ENCODE assay signal across 14 cellular contexts in genomic region chr14:69647216-69647615, GRCh38. TPM values are rescaled to one million over a fixed set of nuclear protein-coding genes. Genes with fewer than 3 reads are reported as not detected.
DNase-seq lines count a peak whose midpoint lies in the region; ATAC-seq and TF ChIP-seq lines count a peak whose summit lies in the region.
"Had no signal": no experiment of that assay in that cellular context is flagged by ENCODE, and none has a peak within 500 bp of the region (broad histone marks: within the 10 kb centered on the region; RNA-seq: fewer than 3 reads in every experiment).

No MANE protein-coding gene starts in this region.

- H3K9me3 ChIP-seq in OCI-LY7 (ENCODE audit: low read length) (peaks cover 21% of the 10 kb centered on the region), uterus (no peaks in the 10 kb centered on the region)
- H3K9me3 ChIP-seq: tibial nerve had no signal

- H3K36me3 ChIP-seq in OCI-LY7 (ENCODE audit: insufficient read depth, low read length) (peaks cover 57% of the 10 kb centered on the region), uterus (no peaks in the 10 kb centered on the region)

- CTCF ChIA-PET in activated CD4-positive, alpha-beta T cell treated with anti-CD3 and anti-CD28 coated beads for 36 hours (lab: Charles Lee), result no interaction called here
- CTCF ChIA-PET in OCI-LY7 (lab: Charles Lee; ENCODE audit: unreplicated experiment), result no interaction called here

- H3K4me1 Mint-ChIP-seq in activated CD4-positive, alpha-beta T cell treated with anti-CD3 and anti-CD28 coated beads, Interleukin-2, amount 10 ng/mL, durations not matched to agents 24 days and 14 days, result peaks cover 86% of the 10 kb centered on the region
- peaks cover 89% of the 10 kb centered on the region for H3K4me1 Mint-ChIP-seq in activated CD4-positive, alpha-beta T cell treated with anti-CD3 and anti-CD28 coated beads for 36 hours
- peaks cover 97% of the 10 kb centered on the region for H3K4me1 Mint-ChIP-seq in stimulated activated memory B cell treated with anti-CD40 and anti-IgM and Interleukin-4, amounts not matched to agents 10 μg/mL and 1 μg/mL and 100 μg/mL, for 72 hours

- intact Hi-C loops in activated CD4-positive, alpha-beta T cell treated with anti-CD3 and anti-CD28 coated beads, Interleukin-2, amount 10 ng/mL, durations not matched to agents 24 days and 14 days (cut with micrococcal nuclease), result no loop called here
- intact Hi-C loops in activated CD4-positive, alpha-beta T cell treated with anti-CD3 and anti-CD28 coated beads for 36 hours (cut with DNase I, micrococcal nuclease), result no loop called here
- intact Hi-C loops in OCI-LY7 (cut with micrococcal nuclease; ENCODE audit: unreplicated experiment) (no loop called here), uterus (cut with DNase I; ENCODE audit: low total_unique reads) (no loop called here)

- H2AFZ ChIP-seq in OCI-LY7 (ENCODE audit: low read length), result no peak overlapping the region

- no peak overlapping the region for H3K4me3 Mint-ChIP-seq in activated CD4-positive, alpha-beta T cell treated with anti-CD3 and anti-CD28 coated beads, Interleukin-2, amount 10 ng/mL, durations not matched to agents 24 days and 14 days
- H3K4me3 Mint-ChIP-seq in activated CD4-positive, alpha-beta T cell treated with anti-CD3 and anti-CD28 coated beads for 36 hours, result no peak overlapping the region
- H3K4me3 Mint-ChIP-seq in stimulated activated memory B cell treated with anti-CD40 and anti-IgM and Interleukin-4, amounts not matched to agents 10 μg/mL and 1 μg/mL and 100 μg/mL, for 72 hours, result no peak overlapping the region

- no peaks in the 10 kb centered on the region for H3K27me3 Mint-ChIP-seq in activated CD4-positive, alpha-beta T cell treated with anti-CD3 and anti-CD28 coated beads, Interleukin-2, amount 10 ng/mL, durations not matched to agents 24 days and 14 days
- H3K27me3 Mint-ChIP-seq in activated CD4-positive, alpha-beta T cell treated with anti-CD3 and anti-CD28 coated beads for 36 hours, result no peaks in the 10 kb centered on the region
- no peaks in the 10 kb centered on the region for H3K27me3 Mint-ChIP-seq in stimulated activated memory B cell treated with anti-CD40 and anti-IgM and Interleukin-4, amounts not matched to agents 10 μg/mL and 1 μg/mL and 100 μg/mL, for 72 hours

- H3K4me3 ChIP-seq in OCI-LY7 (ENCODE audit: low read depth, low read length, poor library complexity, severe bottlenecking), result no peak overlapping the region
- no peak overlapping the region for H3K4me3 ChIP-seq in uterus
- H3K4me3 ChIP-seq: tibial nerve had no signal

- peaks cover 47% of the 10 kb centered on the region for H4K20me1 ChIP-seq in OCI-LY7 (ENCODE audit: insufficient read depth, low read length)

- TF ChIP-seq POLR2A in erythroblast (IDR thresholded peaks at IDR 0.05; ENCODE audit: low read length) (no peak), uterus (IDR thresholded peaks at IDR 0.05) (no peak)

- POLR2A ChIA-PET in activated CD4-positive, alpha-beta T cell treated with anti-CD3 and anti-CD28 coated beads for 36 hours (lab: Charles Lee), result no interaction called here
- POLR2A ChIA-PET in OCI-LY7 (lab: Charles Lee), result interaction anchor here (0.7 to 1.8 kb wide), 6 partner anchors 9 to 1738 kb away, joined by 3 to 9 read pairs (median 4); no protein-coding TSS in a partner anchor

- H3K9me2 ChIP-seq in OCI-LY7 (ENCODE audit: insufficient read depth, low read length), result no peaks in the 10 kb centered on the region

- BruUV-seq in OCI-LY7 (replicated peaks; lab: Mats Ljungman, UMichigan), result no TSS peak

- peaks cover 40% of the 10 kb centered on the region for H3K36me3 Mint-ChIP-seq in activated CD4-positive, alpha-beta T cell treated with anti-CD3 and anti-CD28 coated beads, Interleukin-2, amount 10 ng/mL, durations not matched to agents 24 days and 14 days (ENCODE audit: low read depth)
- peaks cover 42% of the 10 kb centered on the region for H3K36me3 Mint-ChIP-seq in activated CD4-positive, alpha-beta T cell treated with anti-CD3 and anti-CD28 coated beads for 36 hours (ENCODE audit: low read depth)
- peaks cover 48% of the 10 kb centered on the region for H3K36me3 Mint-ChIP-seq in stimulated activated memory B cell treated with anti-CD40 and anti-IgM and Interleukin-4, amounts not matched to agents 10 μg/mL and 1 μg/mL and 100 μg/mL, for 72 hours

- peaks cover 2% of the 10 kb centered on the region for H3K9me3 Mint-ChIP-seq in activated CD4-positive, alpha-beta T cell treated with anti-CD3 and anti-CD28 coated beads, Interleukin-2, amount 10 ng/mL, durations not matched to agents 24 days and 14 days
- peaks cover 12% of the 10 kb centered on the region for H3K9me3 Mint-ChIP-seq in activated CD4-positive, alpha-beta T cell treated with anti-CD3 and anti-CD28 coated beads for 36 hours (ENCODE audit: low read depth)
- H3K9me3 Mint-ChIP-seq in stimulated activated memory B cell treated with anti-CD40 and anti-IgM and Interleukin-4, amounts not matched to agents 10 μg/mL and 1 μg/mL and 100 μg/mL, for 72 hours, result peaks cover 7% of the 10 kb centered on the region

- H3K79me2 ChIP-seq in OCI-LY7 (ENCODE audit: insufficient read depth, low read depth, low read length), result peaks cover 100% of the 10 kb centered on the region

- H3K27ac ChIP-seq in OCI-LY7 (ENCODE audit: low read depth, low read length, poor library complexity, severe bottlenecking) (no peak overlapping the region), uterus (peak overlapping the region in 1 of 2 donors; percentile 84)

- TF ChIP-seq CTCF in OCI-LY7 (conservative IDR thresholded peaks at IDR 0.05; ENCODE audit: low read length), result no peak
- no peak for TF ChIP-seq CTCF in uterus (IDR thresholded peaks at IDR 0.05)

- ATAC-seq in activated CD4-positive, alpha-beta T cell treated with anti-CD3 and anti-CD28 coated beads for 36 hours, result no peak
- no peak for ATAC-seq in stimulated activated memory B cell treated with anti-CD40 and anti-IgM and Interleukin-4, amounts not matched to agents 10 μg/mL and 1 μg/mL and 100 μg/mL, for 72 hours

- DNase-seq in activated CD4-positive, alpha-beta T cell treated with anti-CD3 and anti-CD28 coated beads, Interleukin-2, amount 10 ng/mL, durations not matched to agents 24 days and 14 days, result no peak
- no peak for DNase-seq in activated CD4-positive, alpha-beta T cell treated with anti-CD3 and anti-CD28 coated beads for 36 hours
- no peak for DNase-seq in OCI-LY7 (ENCODE audit: low spot score)
- DNase-seq in erythroblast (lab: John Stamatoyannopoulos, UW), result peak; percentile 29 to 57
- DNase-seq in NCI-H510A treated with DMSO at 0.1 percent for 48 hours (lab: John Stamatoyannopoulos, UW), result no peak
- DNase-seq in OCI-M2 (lab: John Stamatoyannopoulos, UW; ENCODE audit: unreplicated experiment), result no peak
- no peak for DNase-seq in uterus
- DNase-seq: GDM1, midbrain, NCI-H2107, NCI-H748 treated with DMSO at 0.1 percent for 48 hours, T-helper 9 cell had no signal

- H3K27ac Mint-ChIP-seq in activated CD4-positive, alpha-beta T cell treated with anti-CD3 and anti-CD28 coated beads, Interleukin-2, amount 10 ng/mL, durations not matched to agents 24 days and 14 days, result peak overlapping the region; percentile 14
- H3K27ac Mint-ChIP-seq in activated CD4-positive, alpha-beta T cell treated with anti-CD3 and anti-CD28 coated beads for 36 hours, result no peak overlapping the region
- peak overlapping the region; percentile 85 for H3K27ac Mint-ChIP-seq in stimulated activated memory B cell treated with anti-CD40 and anti-IgM and Interleukin-4, amounts not matched to agents 10 μg/mL and 1 μg/mL and 100 μg/mL, for 72 hours

- peak overlapping the region; percentile 84 for H3K4me2 ChIP-seq in OCI-LY7 (ENCODE audit: low read length)

- H3K4me1 ChIP-seq in OCI-LY7 (ENCODE audit: insufficient read depth, low read length, poor library complexity, severe bottlenecking), result peaks cover 77% of the 10 kb centered on the region
- H3K4me1 ChIP-seq in uterus, result peaks cover 6 to 11% of the 10 kb centered on the region in 2 donors

- no peaks in the 10 kb centered on the region for H3K27me3 ChIP-seq in uterus
- H3K27me3 ChIP-seq: tibial nerve had no signal

RNA-seq across cellular contexts. Expression of gene SUSD6, which starts 35.8 kb away (rescaled TPM):
- total RNA-seq in activated CD4-positive, alpha-beta T cell treated with anti-CD3 and anti-CD28 coated beads, Interleukin-2, amount 10 ng/mL, durations not matched to agents 24 days and 14 days, result 73.4 and 78.9 TPM in 2 replicates
- 10 to 100 TPM; 57.9 to 59.3 TPM for total RNA-seq in activated CD4-positive, alpha-beta T cell treated with anti-CD3 and anti-CD28 coated beads for 36 hours
- 19.3 and 23.1 TPM in 2 replicates for total RNA-seq in OCI-LY7 (2014; rRNA removed; shearing (Covaris generic))
- 40.9 and 43.6 TPM in 2 replicates for total RNA-seq in OCI-LY7 (2022)
- 10 to 100 TPM in 3 of 4 donors, 1 to 10 TPM in 1; 8.8 to 35.1 (median 17.6) TPM for total RNA-seq in uterus

Comparison
In these comparisons a context has a peak if more than half of its experiments do, and no peak if none do; other contexts are left out.
1. DNase-seq: peak in erythroblast (2 of 2); none in activated CD4-positive, alpha-beta T cell treated with anti-CD3 and anti-CD28 coated beads, Interleukin-2, amount 10 ng/mL, durations not matched to agents 24 days and 14 days (single experiment), activated CD4-positive, alpha-beta T cell treated with anti-CD3 and anti-CD28 coated beads for 36 hours (single experiment), OCI-LY7 (single experiment), NCI-H510A treated with DMSO at 0.1 percent for 48 hours (single experiment), OCI-M2 (single experiment) and uterus (0 of 2).